1 cellular context compared by ENCODE assay signal in genomic region chr4:174764105-174764729, GRCh38.
A peak's percentile ranks its signal among the peaks of the same experiment; 100 is the strongest.
TF ChIP-seq lines count a peak whose summit lies in the region.

No MANE protein-coding gene starts in this region.

TF ChIP-seq in IMR-90, 13 proteins besides CTCF, POLR2A, EP300 and RAD21 (continued from another document):
- TF ChIP-seq ELK1 (IDR thresholded peaks at IDR 0.05; ENCODE audit: borderline replicate concordance, low read depth, low read length) (no peak), CEBPB (IDR thresholded peaks at IDR 0.05; ENCODE audit: low read depth, low read length) (no peak), USF2 (IDR thresholded peaks at IDR 0.05; ENCODE audit: low read depth, low read length) (no peak), SMC3 (IDR thresholded peaks at IDR 0.05; ENCODE audit: low read depth, low read length) (peak; percentile 61)
